Comparison of ENCODE assay signal across 8 cellular contexts in the genomic region with DNA sequence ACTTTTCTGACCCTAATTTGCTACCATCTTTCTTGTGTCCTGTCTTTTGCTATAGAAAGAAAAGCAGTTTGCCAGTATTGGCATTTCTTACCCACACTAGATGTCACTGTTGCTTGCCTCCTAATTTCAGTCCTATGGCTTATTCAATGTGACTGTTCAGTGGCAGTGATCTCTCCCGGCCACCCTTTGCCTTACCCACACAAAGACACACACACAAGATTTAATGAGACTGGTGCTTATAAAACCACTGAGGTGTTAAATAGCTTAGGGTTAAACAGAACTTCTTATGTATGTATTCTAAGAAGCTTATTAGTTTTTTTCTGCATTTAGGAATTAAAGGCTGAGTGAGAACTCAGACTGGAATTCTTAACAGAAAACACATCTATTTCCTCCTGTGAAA.
A peak's percentile ranks its signal among the peaks of the same experiment; 100 is the strongest.
DNase-seq lines count a peak whose midpoint lies in the region; ATAC-seq and TF ChIP-seq lines count a peak whose summit lies in the region.
"Had no signal": no experiment of that assay in that cellular context is flagged by ENCODE, and none has a peak within 500 bp of the region (broad histone marks: within the 10 kb centered on the region; RNA-seq: fewer than 3 reads in every experiment).

No MANE protein-coding gene starts in this region.

- no peak overlapping the region for H3K4me3 Mint-ChIP-seq in nephron
- H3K4me3 Mint-ChIP-seq: activated B cell treated with CpG ODN at 0.5 μM for 24 hours had no signal

- H3K4me1 Mint-ChIP-seq in nephron: no peaks in the 10 kb centered on the region
- H3K4me1 Mint-ChIP-seq: activated B cell treated with CpG ODN at 0.5 μM for 24 hours had no signal

- TF ChIP-seq CTCF in choroid plexus epithelial cell (conservative IDR thresholded peaks at IDR 0.05; ENCODE audit: low read depth, low read length): peak; percentile 68
- TF ChIP-seq CTCF in nephron (IDR thresholded peaks at IDR 0.05; ENCODE audit: unreplicated experiment in 3 of 3): peak; percentile 62 to 73 (median 71)

- H3K4me3 ChIP-seq in choroid plexus epithelial cell (ENCODE audit: low read depth, low read length): no peak overlapping the region

- H3K27me3 Mint-ChIP-seq in nephron (ENCODE audit: low read depth): no peaks in the 10 kb centered on the region
- H3K27me3 Mint-ChIP-seq: activated B cell treated with CpG ODN at 0.5 μM for 24 hours had no signal

- ATAC-seq in GM18502 (IDR thresholded peaks at IDR 0.05; ENCODE audit: poor library complexity, unreplicated experiment): peak; percentile 61

- H3K9me3 Mint-ChIP-seq in nephron: no peaks in the 10 kb centered on the region
- H3K9me3 Mint-ChIP-seq: activated B cell treated with CpG ODN at 0.5 μM for 24 hours had no signal

- no peaks in the 10 kb centered on the region for H3K36me3 Mint-ChIP-seq in nephron (ENCODE audit: low read depth)

- peak; percentile 29 for DNase-seq in HS-5 (ENCODE audit: low read depth)
- peak; percentile 82 for DNase-seq in NCI-H748 (lab: John Stamatoyannopoulos, UW; ENCODE audit: unreplicated experiment)
- peak; percentile 62 for DNase-seq in choroid plexus epithelial cell (ENCODE audit: low read depth)
- no peak for DNase-seq in activated T-cell treated with anti-CD3 and anti-CD28 coated beads for 4 hours
- no peak for DNase-seq in activated CD4-positive, CD25-positive, alpha-beta regulatory T cell treated with anti-CD3 and anti-CD28 coated beads, Interleukin-2, amount 50 U/mL, for 72 hours
- DNase-seq: activated B cell treated with CpG ODN at 0.5 μM for 24 hours had no signal

- no peak overlapping the region for H3K27ac Mint-ChIP-seq in nephron
- H3K27ac Mint-ChIP-seq: activated B cell treated with CpG ODN at 0.5 μM for 24 hours had no signal

Comparison
In these comparisons a context has a peak if more than half of its experiments do, and no peak if none do; other contexts are left out.
1. DNase-seq: peak in HS-5 (single experiment), NCI-H748 (single experiment) and choroid plexus epithelial cell (single experiment); none in activated T-cell treated with anti-CD3 and anti-CD28 coated beads for 4 hours (single experiment) and activated CD4-positive, CD25-positive, alpha-beta regulatory T cell treated with anti-CD3 and anti-CD28 coated beads, Interleukin-2, amount 50 U/mL, for 72 hours (single experiment).